Comparison of ENCODE assay signal across 8 cellular contexts in genomic region chr3:71585126-71585525, GRCh38.
DNase-seq lines count a peak whose midpoint lies in the region; TF ChIP-seq lines count a peak whose summit lies in the region.

No MANE protein-coding gene starts in this region.

- TF ChIP-seq CTCF in GM13977 (IDR thresholded peaks at IDR 0.05; ENCODE audit: extremely low read depth, insufficient read depth, missing control alignments): no peak

- H3K36me3 ChIP-seq in HAP-1 (replicated peaks) (no peaks in the 10 kb centered on the region), endocrine pancreas (ENCODE audit: control insufficient read depth, insufficient read depth, low read length) (no peaks in the 10 kb centered on the region), rectal smooth muscle tissue (ENCODE audit: control insufficient read depth, insufficient read depth, low read length) (no peaks in the 10 kb centered on the region)

- peak overlapping the region; percentile 16 for H3K9ac ChIP-seq in endocrine pancreas (ENCODE audit: control insufficient read depth, insufficient read depth, low read length)
- no peak overlapping the region for H3K9ac ChIP-seq in rectal smooth muscle tissue (ENCODE audit: low read length)

- peak overlapping the region; percentile 40 for H3K4me3 ChIP-seq in HAP-1
- peak overlapping the region; percentile 78 for H3K4me3 ChIP-seq in endocrine pancreas (ENCODE audit: control insufficient read depth, insufficient read depth, low read length)
- H3K4me3 ChIP-seq in rectal smooth muscle tissue (ENCODE audit: low read length): peak overlapping the region; percentile 97

- no peaks in the 10 kb centered on the region for H3K27me3 ChIP-seq in HAP-1 (ENCODE audit: low read depth)
- H3K27me3 ChIP-seq in endocrine pancreas (ENCODE audit: control insufficient read depth, insufficient read depth, low read length): no peaks in the 10 kb centered on the region
- no peaks in the 10 kb centered on the region for H3K27me3 ChIP-seq in rectal smooth muscle tissue (ENCODE audit: control insufficient read depth, insufficient read depth, low read length)

- DNase-seq in HAP-1 (ENCODE audit: low spot score in 2 of 2): peak; percentile 28 to 33
- DNase-seq in OCI-M1 (lab: John Stamatoyannopoulos, UW): peak; percentile 65
- no peak for DNase-seq in NCI-H446 treated with DMSO at 0.1 percent for 48 hours (lab: John Stamatoyannopoulos, UW)
- DNase-seq in GM13977 (ENCODE audit: low spot score): no peak
- DNase-seq in HCEC 1CT: no peak
- no peak for DNase-seq in DMS114 treated with DMSO at 0.1 percent for 48 hours (lab: John Stamatoyannopoulos, UW; ENCODE audit: unreplicated experiment)

- H3K4me1 ChIP-seq in HAP-1 (peaks cover 31% of the 10 kb centered on the region), endocrine pancreas (ENCODE audit: control insufficient read depth, insufficient read depth, low read length) (peaks cover 15% of the 10 kb centered on the region), rectal smooth muscle tissue (ENCODE audit: control insufficient read depth, insufficient read depth, low read length) (peaks cover 7% of the 10 kb centered on the region)

- peak overlapping the region; percentile 98 for H3K27ac ChIP-seq in rectal smooth muscle tissue (ENCODE audit: low read depth, low read length)

- H3K9me3 ChIP-seq in HAP-1: no peaks in the 10 kb centered on the region
- no peaks in the 10 kb centered on the region for H3K9me3 ChIP-seq in endocrine pancreas (ENCODE audit: control insufficient read depth, low read length)

- in situ Hi-C loops in HAP-1 (cut with MboI; ENCODE audit: low sequenced_read_pairs) (no loop called here), GM13977 (cut with MboI; ENCODE audit: low pct_unique_long_range_greater_than_20kb, low sequenced_read_pairs, unreplicated experiment) (loop anchor here (25.0 kb wide), 1 partner anchor 573 kb away; no protein-coding TSS in a partner anchor)

Comparison
In these comparisons a context has a peak if more than half of its experiments do, and no peak if none do; other contexts are left out.
1. DNase-seq: peak in HAP-1 (2 of 2) and OCI-M1 (single experiment); none in NCI-H446 treated with DMSO at 0.1 percent for 48 hours (single experiment), GM13977 (single experiment), HCEC 1CT (single experiment) and DMS114 treated with DMSO at 0.1 percent for 48 hours (single experiment).
2. H3K4me3 ChIP-seq: peak in every context shown above with its lines; median percentile 97 in rectal smooth muscle tissue; 78 in endocrine pancreas; 40 in HAP-1.